ENCODE assay signal across 24 cellular contexts in the genomic region with DNA sequence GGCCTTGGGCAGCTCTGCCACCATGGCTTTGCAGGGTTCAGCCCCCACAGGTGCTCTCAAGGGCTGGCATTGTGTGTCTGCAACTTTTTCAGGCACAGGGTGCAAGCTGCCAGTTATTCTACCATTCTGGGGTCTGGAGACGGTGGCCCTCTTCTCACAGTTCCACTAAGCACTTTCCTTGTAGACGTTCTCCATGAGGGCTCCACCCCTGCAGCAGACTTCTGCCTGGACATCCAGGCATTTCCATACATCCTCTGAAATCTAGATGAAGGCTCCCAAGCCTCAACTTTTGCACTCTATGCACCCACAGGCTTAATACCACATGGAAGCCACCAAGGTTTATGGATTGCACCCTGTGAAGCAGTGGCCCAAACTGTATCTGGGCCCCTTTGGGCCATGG.
"Had no signal": no experiment of that assay in that cellular context is flagged by ENCODE, and none has a peak within 500 bp of the region (broad histone marks: within the 10 kb centered on the region; RNA-seq: fewer than 3 reads in every experiment).

No MANE protein-coding gene starts in this region.

- DNase-seq: natural killer cell; nucleus accumbens; pancreas; retina; right cardiac atrium; right lobe of liver; sigmoid colon; small intestine; stimulated activated CD4-positive, alpha-beta T cell treated with anti-CD3 and anti-CD28 coated beads, Interleukin-15, amount 100 ng/mL, for 24 hours; stimulated activated CD4-positive, alpha-beta T cell treated with anti-CD3 and anti-CD28 coated beads, Interleukin-2, amount 100 ng/mL, for 24 hours; stimulated activated CD4-positive, alpha-beta T cell treated with anti-CD3 and anti-CD28 coated beads, Interleukin-2, amount 100 ng/mL, for 48 hours; stimulated activated CD4-positive, alpha-beta T cell treated with anti-CD3 and anti-CD28 coated beads, Interleukin-4, amount 100 ng/mL, for 24 hours; stimulated activated naive B cell treated with anti-CD40 and anti-IgM and Interleukin-4, amounts not matched to agents 10 μg/mL and 1 μg/mL and 100 μg/mL, for 72 hours; stimulated activated naive CD4-positive, alpha-beta T cell treated with Interleukin-2 at 50 U/mL for 16 hours; stomach; thyroid gland; trophoblast cell; upper lobe of left lung had no signal

- H3K27ac ChIP-seq: neural progenitor cell, neutrophil, pancreas, prostate gland, right lobe of liver, sigmoid colon, stomach, thoracic aorta, thyroid gland, tibial nerve, upper lobe of left lung, vagina had no signal

- H2AFZ ChIP-seq: neural progenitor cell had no signal

- H3K4me3 ChIP-seq: neural progenitor cell, pancreas, prostate gland, right lobe of liver, sigmoid colon, stomach, thoracic aorta, thyroid gland, tibial nerve, upper lobe of left lung, vagina had no signal

- H3K4me1 ChIP-seq: neural progenitor cell, pancreas, prostate gland, right lobe of liver, sigmoid colon, stomach, thyroid gland, tibial nerve, upper lobe of left lung, vagina had no signal

- H3K27me3 ChIP-seq: neural progenitor cell, neutrophil, pancreas, right lobe of liver, sigmoid colon, stomach, thyroid gland, tibial nerve, upper lobe of left lung, vagina had no signal

- H3K9ac ChIP-seq: neural progenitor cell had no signal

- H3K4me2 ChIP-seq: neural progenitor cell had no signal

- H3K9me3 ChIP-seq: neutrophil, pancreas, prostate gland, right lobe of liver, thyroid gland had no signal

- H3K36me3 ChIP-seq: neural progenitor cell, neutrophil, pancreas, prostate gland, sigmoid colon, stomach, thoracic aorta, thyroid gland, tibial nerve, upper lobe of left lung, vagina had no signal
